15 cellular contexts compared by ENCODE assay signal in genomic region chr6:155586036-155586557, GRCh38.
DNase-seq lines count a peak whose midpoint lies in the region; ATAC-seq and TF ChIP-seq lines count a peak whose summit lies in the region.
"Had no signal": no experiment of that assay in that cellular context is flagged by ENCODE, and none has a peak within 500 bp of the region (broad histone marks: within the 10 kb centered on the region; RNA-seq: fewer than 3 reads in every experiment).

No MANE protein-coding gene starts in this region.

- TF ChIP-seq CTCF in brain (conservative IDR thresholded peaks at IDR 0.05) = no peak

- H3K36me3 Mint-ChIP-seq in brain = no peaks in the 10 kb centered on the region
- H3K36me3 Mint-ChIP-seq: CD8-positive, alpha-beta T cell; IgD-negative memory B cell had no signal

- POLR2A ChIA-PET in HEK293T (lab: Yijun Ruan, JAX) = no interaction called here

- no peaks in the 10 kb centered on the region for H3K9me3 ChIP-seq in SK-N-MC (ENCODE audit: low read depth, low read length)
- H3K9me3 ChIP-seq: HAP-1 had no signal

- peaks cover 0 to 5% (median 3%) of the 10 kb centered on the region in 5 experiments for H3K9me3 Mint-ChIP-seq in brain

- H3K27ac ChIP-seq in SK-N-MC = peak overlapping the region; percentile 96
- H3K27ac ChIP-seq: BLaER1 had no signal

- no peak for ATAC-seq in GM21717 (IDR thresholded peaks at IDR 0.05; ENCODE audit: unreplicated experiment)
- ATAC-seq: CD8-positive, alpha-beta T cell had no signal

- H3K4me1 Mint-ChIP-seq in brain = peaks cover 42% of the 10 kb centered on the region

- H3K9ac ChIP-seq in SK-N-MC (ENCODE audit: insufficient read length) = peak overlapping the region; percentile 77
- H3K9ac ChIP-seq: BLaER1 had no signal

- peak overlapping the region in 4 of 5 experiments; percentile 40 to 78 (median 66) for H3K27ac Mint-ChIP-seq in brain
- H3K27ac Mint-ChIP-seq: CD8-positive, alpha-beta T cell; IgD-negative memory B cell had no signal

- CTCF ChIA-PET in HEK293T (lab: Yijun Ruan, JAX) = no interaction called here

- H3K4me3 ChIP-seq in SK-N-MC = peak overlapping the region; percentile 71
- H3K4me3 ChIP-seq: BLaER1, HAP-1 had no signal

- H3K4me3 Mint-ChIP-seq in brain = peak overlapping the region in 3 of 5 experiments; percentile 23 to 73 (median 47)
- H3K4me3 Mint-ChIP-seq: CD8-positive, alpha-beta T cell; IgD-negative memory B cell had no signal

- no peaks in the 10 kb centered on the region for H3K27me3 Mint-ChIP-seq in brain
- H3K27me3 Mint-ChIP-seq: IgD-negative memory B cell had no signal

- no peaks in the 10 kb centered on the region for H3K36me3 ChIP-seq in SK-N-MC (ENCODE audit: insufficient read depth, low read length)
- H3K36me3 ChIP-seq: BLaER1, HAP-1 had no signal

- DNase-seq in HEK293T (ENCODE audit: extremely low spot score) = no peak
- DNase-seq in SK-N-MC (ENCODE audit: low read depth, low spot score) = peak; percentile 59
- no peak for DNase-seq in AG08396 (ENCODE audit: low spot score)
- DNase-seq in retina = no peak
- no peak for DNase-seq in LoVo (ENCODE audit: low spot score)
- DNase-seq: Calu3; CD8-positive, alpha-beta T cell; DMS79 treated with DMSO at 0.1 percent for 48 hours; GF-D8; KG1 had no signal

TF ChIP-seq in HEK293T, 16 proteins besides CTCF, POLR2A, EP300 and RAD21:
- TF ChIP-seq LEF1 (IDR thresholded peaks at IDR 0.05; ENCODE audit: borderline replicate concordance) (no peak), CTBP1 (IDR thresholded peaks at IDR 0.05; ENCODE audit: borderline replicate concordance) (no peak)
- TF ChIP-seq, protein P1, sequence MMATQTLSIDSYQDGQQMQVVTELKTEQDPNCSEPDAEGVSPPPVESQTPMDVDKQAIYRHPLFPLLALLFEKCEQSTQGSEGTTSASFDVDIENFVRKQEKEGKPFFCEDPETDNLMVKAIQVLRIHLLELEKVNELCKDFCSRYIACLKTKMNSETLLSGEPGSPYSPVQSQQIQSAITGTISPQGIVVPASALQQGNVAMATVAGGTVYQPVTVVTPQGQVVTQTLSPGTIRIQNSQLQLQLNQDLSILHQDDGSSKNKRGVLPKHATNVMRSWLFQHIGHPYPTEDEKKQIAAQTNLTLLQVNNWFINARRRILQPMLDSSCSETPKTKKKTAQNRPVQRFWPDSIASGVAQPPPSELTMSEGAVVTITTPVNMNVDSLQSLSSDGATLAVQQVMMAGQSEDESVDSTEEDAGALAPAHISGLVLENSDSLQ (IDR thresholded peaks at IDR 0.05) = peak; percentile 54
